Comparison of ENCODE assay signal across 1 cellular context in genomic region chr7:117505238-117505637, GRCh38.
TF ChIP-seq lines count a peak whose summit lies in the region.

No MANE protein-coding gene starts in this region.

TF ChIP-seq in liver, 16 proteins besides CTCF, POLR2A, EP300 and RAD21 (continued from another document):
- TF ChIP-seq ZBTB33 (IDR thresholded peaks at IDR 0.05), result no peak
